16 cellular contexts compared by ENCODE assay signal in the genomic region with DNA sequence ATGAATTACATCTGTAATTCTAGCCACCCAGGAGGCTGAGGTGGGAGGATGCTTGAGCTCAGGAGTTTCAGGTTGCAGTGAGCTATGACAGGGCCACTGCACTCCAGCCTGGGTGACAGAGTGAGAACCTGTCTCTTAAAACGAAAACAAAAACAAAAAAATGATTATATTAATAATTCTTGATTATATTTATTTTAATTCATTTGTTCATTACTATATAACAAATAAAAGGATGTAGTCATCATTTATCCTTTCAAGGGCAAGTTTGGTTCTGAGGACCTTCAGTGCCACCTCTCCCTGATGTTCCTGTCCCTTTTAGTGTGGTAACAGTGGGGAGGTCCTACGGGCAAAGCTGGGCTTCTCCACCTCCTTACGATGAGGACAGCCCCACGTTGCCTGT.
DNase-seq lines count a peak whose midpoint lies in the region; ATAC-seq and TF ChIP-seq lines count a peak whose summit lies in the region.
"Had no signal": no experiment of that assay in that cellular context is flagged by ENCODE, and none has a peak within 500 bp of the region (broad histone marks: within the 10 kb centered on the region; RNA-seq: fewer than 3 reads in every experiment).

No MANE protein-coding gene starts in this region.

- H3K4me1 ChIP-seq in HEK293 (ENCODE audit: control insufficient read depth, insufficient read depth, low read length): peaks cover 21% of the 10 kb centered on the region
- H3K4me1 ChIP-seq: HAP-1 had no signal

- H3K4me3 ChIP-seq in HEK293 (ENCODE audit: low read depth, low read length) (no peak overlapping the region), WERI-Rb-1 (ENCODE audit: low read depth, low read length) (no peak overlapping the region)
- H3K4me3 ChIP-seq: HAP-1 had no signal

- H3K4me3 Mint-ChIP-seq in activated CD8-positive, alpha-beta memory T cell treated with anti-CD3 and anti-CD28 coated beads, Interleukin-2, amount 10 ng/mL, durations not matched to agents 7 days and 5 days: no peak overlapping the region
- H3K4me3 Mint-ChIP-seq: CD4-positive, alpha-beta memory T cell had no signal

- H3K27ac ChIP-seq in HEK293 (ENCODE audit: extremely low read depth, low read depth, low read length) (no peak overlapping the region), WERI-Rb-1 (peak overlapping the region; percentile 74; the same call in 1 of the 2 replicates)

- H3K9me3 Mint-ChIP-seq in activated CD8-positive, alpha-beta memory T cell treated with anti-CD3 and anti-CD28 coated beads, Interleukin-2, amount 10 ng/mL, durations not matched to agents 7 days and 5 days (ENCODE audit: low read depth): no peaks in the 10 kb centered on the region
- H3K9me3 Mint-ChIP-seq: CD4-positive, alpha-beta memory T cell had no signal

- DNase-seq in NCI-H2171 treated with DMSO at 0.1 percent for 48 hours (lab: John Stamatoyannopoulos, UW) (peak; percentile 44), NCI-H2171 (lab: John Stamatoyannopoulos, UW) (no peak), NCI-H146 (lab: John Stamatoyannopoulos, UW) (peak; percentile 41), WERI-Rb-1 (no peak)
- DNase-seq in activated CD8-positive, alpha-beta memory T cell treated with anti-CD3 and anti-CD28 coated beads, Interleukin-2, amount 10 ng/mL, durations not matched to agents 7 days and 5 days: no peak
- DNase-seq: C1 segment of cervical spinal cord; Calu3; CD4-positive, alpha-beta memory T cell; COR-L47; DMS53; DMS79 treated with DMSO at 0.1 percent for 48 hours; GF-D8; GOT3 had no signal

- H3K27me3 ChIP-seq in WERI-Rb-1 (ENCODE audit: insufficient read depth, low read depth, severe bottlenecking): no peaks in the 10 kb centered on the region

- no peak overlapping the region for H3K27ac Mint-ChIP-seq in activated CD8-positive, alpha-beta memory T cell treated with anti-CD3 and anti-CD28 coated beads, Interleukin-2, amount 10 ng/mL, durations not matched to agents 7 days and 5 days
- H3K27ac Mint-ChIP-seq: CD4-positive, alpha-beta memory T cell had no signal

- POLR2A ChIA-PET in HEK293 (lab: Yijun Ruan, JAX): interaction anchor here (1.4 kb wide), 1 partner anchor 206 kb away, joined by 10 read pairs; the partner anchor contains the start of gene CARMIL1

- no peaks in the 10 kb centered on the region for H3K36me3 ChIP-seq in HEK293 (ENCODE audit: control insufficient read depth in 2 of 2, insufficient read depth in 1 of 2, low read length in 2 of 2)
- no peaks in the 10 kb centered on the region for H3K36me3 ChIP-seq in WERI-Rb-1
- H3K36me3 ChIP-seq: HAP-1 had no signal

- H3K36me3 Mint-ChIP-seq in activated CD8-positive, alpha-beta memory T cell treated with anti-CD3 and anti-CD28 coated beads, Interleukin-2, amount 10 ng/mL, durations not matched to agents 7 days and 5 days: no peaks in the 10 kb centered on the region

- CTCF ChIA-PET in HEK293 (lab: Yijun Ruan, JAX): interaction anchor here (0.5 to 9.4 kb wide), 4 partner anchors 13 to 220 kb away, joined by 3 to 124 read pairs (median 10); partner anchors contain the start of gene CARMIL1
- CTCF ChIA-PET in activated CD8-positive, alpha-beta memory T cell treated with anti-CD3 and anti-CD28 coated beads, Interleukin-2, amount 10 ng/mL, durations not matched to agents 7 days and 5 days (lab: Charles Lee): interaction anchor here (1.7 to 8.8 kb wide), 3 partner anchors 145 to 220 kb away, joined by 5 to 94 read pairs (median 5); partner anchors contain the start of gene CARMIL1

- no peaks in the 10 kb centered on the region for H3K9me3 ChIP-seq in HEK293 (ENCODE audit: control insufficient read depth, insufficient read depth, low read depth, low read length)
- no peaks in the 10 kb centered on the region for H3K9me3 ChIP-seq in WERI-Rb-1 (ENCODE audit: severe bottlenecking)
- H3K9me3 ChIP-seq: HAP-1 had no signal

- H3K27me3 Mint-ChIP-seq in activated CD8-positive, alpha-beta memory T cell treated with anti-CD3 and anti-CD28 coated beads, Interleukin-2, amount 10 ng/mL, durations not matched to agents 7 days and 5 days: no peaks in the 10 kb centered on the region
- H3K27me3 Mint-ChIP-seq: CD4-positive, alpha-beta memory T cell had no signal

- no peak for ATAC-seq in activated CD8-positive, alpha-beta memory T cell treated with anti-CD3 and anti-CD28 coated beads, Interleukin-2, amount 10 ng/mL, durations not matched to agents 7 days and 5 days
- no peak for ATAC-seq in GM19455 (IDR thresholded peaks at IDR 0.05; ENCODE audit: unreplicated experiment)

- TF ChIP-seq CTCF in HEK293 (tag by site-specific recombination; IDR thresholded peaks at IDR 0.05) (no peak), WERI-Rb-1 (IDR thresholded peaks at IDR 0.05; ENCODE audit: low read depth, low read length) (no peak)

- H3K4me1 Mint-ChIP-seq in activated CD8-positive, alpha-beta memory T cell treated with anti-CD3 and anti-CD28 coated beads, Interleukin-2, amount 10 ng/mL, durations not matched to agents 7 days and 5 days: peaks cover 3% of the 10 kb centered on the region

TF ChIP-seq in HEK293, 187 proteins besides CTCF, POLR2A, EP300 and RAD21:
- TF ChIP-seq, protein P1, sequence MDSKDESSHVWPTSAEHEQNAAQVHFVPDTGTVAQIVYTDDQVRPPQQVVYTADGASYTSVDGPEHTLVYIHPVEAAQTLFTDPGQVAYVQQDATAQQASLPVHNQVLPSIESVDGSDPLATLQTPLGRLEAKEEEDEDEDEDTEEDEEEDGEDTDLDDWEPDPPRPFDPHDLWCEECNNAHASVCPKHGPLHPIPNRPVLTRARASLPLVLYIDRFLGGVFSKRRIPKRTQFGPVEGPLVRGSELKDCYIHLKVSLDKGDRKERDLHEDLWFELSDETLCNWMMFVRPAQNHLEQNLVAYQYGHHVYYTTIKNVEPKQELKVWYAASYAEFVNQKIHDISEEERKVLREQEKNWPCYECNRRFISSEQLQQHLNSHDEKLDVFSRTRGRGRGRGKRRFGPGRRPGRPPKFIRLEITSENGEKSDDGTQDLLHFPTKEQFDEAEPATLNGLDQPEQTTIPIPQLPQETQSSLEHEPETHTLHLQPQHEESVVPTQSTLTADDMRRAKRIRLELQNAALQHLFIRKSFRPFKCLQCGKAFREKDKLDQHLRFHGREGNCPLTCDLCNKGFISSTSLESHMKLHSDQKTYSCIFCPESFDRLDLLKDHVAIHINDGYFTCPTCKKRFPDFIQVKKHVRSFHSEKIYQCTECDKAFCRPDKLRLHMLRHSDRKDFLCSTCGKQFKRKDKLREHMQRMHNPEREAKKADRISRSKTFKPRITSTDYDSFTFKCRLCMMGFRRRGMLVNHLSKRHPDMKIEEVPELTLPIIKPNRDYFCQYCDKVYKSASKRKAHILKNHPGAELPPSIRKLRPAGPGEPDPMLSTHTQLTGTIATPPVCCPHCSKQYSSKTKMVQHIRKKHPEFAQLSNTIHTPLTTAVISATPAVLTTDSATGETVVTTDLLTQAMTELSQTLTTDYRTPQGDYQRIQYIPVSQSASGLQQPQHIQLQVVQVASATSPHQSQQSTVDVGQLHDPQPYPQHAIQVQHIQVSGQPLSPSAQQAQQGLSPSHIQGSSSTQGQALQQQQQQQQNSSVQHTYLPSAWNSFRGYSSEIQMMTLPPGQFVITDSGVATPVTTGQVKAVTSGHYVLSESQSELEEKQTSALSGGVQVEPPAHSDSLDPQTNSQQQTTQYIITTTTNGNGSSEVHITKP (tag by site-specific recombination; IDR thresholded peaks at IDR 0.05): peak; percentile 93
- TF ChIP-seq ZBTB6 (tag by site-specific recombination; IDR thresholded peaks at IDR 0.05) (peak; percentile 35; the same call in 1 of the 2 replicates), ZNF621 (tag by site-specific recombination; IDR thresholded peaks at IDR 0.05) (no peak), GLIS1 (tag by site-specific recombination; IDR thresholded peaks at IDR 0.05) (peak; percentile 38; the same call in 1 of the 2 replicates), ZNF214 (tag by site-specific recombination; IDR thresholded peaks at IDR 0.05; ENCODE audit: borderline replicate concordance) (no peak)

Comparison
In these comparisons a context has a peak if more than half of its experiments do, and no peak if none do; other contexts are left out.
1. DNase-seq: peak in NCI-H2171 treated with DMSO at 0.1 percent for 48 hours (single experiment) and NCI-H146 (single experiment); none in NCI-H2171 (single experiment), WERI-Rb-1 (single experiment) and activated CD8-positive, alpha-beta memory T cell treated with anti-CD3 and anti-CD28 coated beads, Interleukin-2, amount 10 ng/mL, durations not matched to agents 7 days and 5 days (single experiment).